Comparison of ENCODE assay signal across 24 cellular contexts in the genomic region with DNA sequence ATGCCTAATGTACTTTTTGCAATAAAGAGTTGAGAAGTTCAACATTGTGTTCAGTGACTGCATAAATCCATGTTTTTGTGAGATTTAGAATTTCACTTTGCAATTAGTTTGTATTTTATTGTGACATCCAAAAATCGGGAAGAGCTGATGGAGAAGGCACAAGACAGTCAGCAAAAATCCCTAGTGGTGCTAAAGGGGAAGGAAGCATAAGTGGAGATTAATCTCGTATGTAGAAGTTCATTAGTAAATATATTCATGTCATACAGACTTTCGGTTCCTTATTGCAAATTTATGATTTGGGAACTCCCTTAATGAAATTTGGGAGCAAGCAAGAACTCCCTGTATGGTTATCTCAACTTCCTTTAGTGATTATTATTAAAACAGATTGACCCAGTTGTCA.
"Had no signal": no experiment of that assay in that cellular context is flagged by ENCODE, and none has a peak within 500 bp of the region (broad histone marks: within the 10 kb centered on the region; RNA-seq: fewer than 3 reads in every experiment).

No MANE protein-coding gene starts in this region.

- H3K27me3 Mint-ChIP-seq: activated naive CD4-positive, alpha-beta T cell treated with anti-CD3 and anti-CD28 coated beads, Interleukin-2, amount 50 U/mL, for 24 hours; memory B cell; stimulated activated memory B cell treated with anti-CD40 and anti-IgM and Interleukin-4, amounts not matched to agents 10 μg/mL and 1 μg/mL and 100 μg/mL, for 72 hours had no signal

- H3K27ac ChIP-seq: ascending aorta, brain microvascular endothelial cell, foreskin keratinocyte, sigmoid colon, stomach, suprapubic skin, tibial nerve had no signal

- H3K27me3 ChIP-seq: ascending aorta, brain microvascular endothelial cell, foreskin keratinocyte, sigmoid colon, stomach, suprapubic skin, tibial nerve had no signal

- H3K36me3 Mint-ChIP-seq: activated naive CD4-positive, alpha-beta T cell treated with anti-CD3 and anti-CD28 coated beads, Interleukin-2, amount 50 U/mL, for 24 hours; memory B cell; stimulated activated memory B cell treated with anti-CD40 and anti-IgM and Interleukin-4, amounts not matched to agents 10 μg/mL and 1 μg/mL and 100 μg/mL, for 72 hours had no signal

- H3K9me3 ChIP-seq: ascending aorta, sigmoid colon, stomach, suprapubic skin, tibial nerve had no signal

- H3K4me1 ChIP-seq: ascending aorta, foreskin keratinocyte, stomach had no signal

- H3K4me1 Mint-ChIP-seq: activated CD4-positive, alpha-beta T cell treated with anti-CD3 and anti-CD28 coated beads, Interleukin-2, amount 10 ng/mL, durations not matched to agents 7 days and 5 days; activated naive CD4-positive, alpha-beta T cell treated with anti-CD3 and anti-CD28 coated beads, Interleukin-2, amount 50 U/mL, for 24 hours had no signal

- H3K27ac Mint-ChIP-seq: activated CD4-positive, alpha-beta T cell treated with anti-CD3 and anti-CD28 coated beads, Interleukin-2, amount 10 ng/mL, durations not matched to agents 7 days and 5 days; activated naive CD4-positive, alpha-beta T cell treated with anti-CD3 and anti-CD28 coated beads, Interleukin-2, amount 50 U/mL, for 24 hours; memory B cell; stimulated activated memory B cell treated with anti-CD40 and anti-IgM and Interleukin-4, amounts not matched to agents 10 μg/mL and 1 μg/mL and 100 μg/mL, for 72 hours had no signal

- ATAC-seq: activated CD4-positive, CD25-positive, alpha-beta regulatory T cell treated with anti-CD3 and anti-CD28 coated beads, Interleukin-2, amount 50 U/mL, for 24 hours; foreskin keratinocyte; left ventricle myocardium superior; stimulated activated memory B cell treated with anti-CD40 and anti-IgM and Interleukin-4, amounts not matched to agents 10 μg/mL and 1 μg/mL and 100 μg/mL, for 72 hours had no signal

- H3K4me3 ChIP-seq: ascending aorta, sigmoid colon, smooth muscle cell, stomach, suprapubic skin, tibial nerve had no signal

- H3K36me3 ChIP-seq: ascending aorta, brain microvascular endothelial cell, sigmoid colon, stomach, suprapubic skin, tibial nerve had no signal

- H3K4me3 Mint-ChIP-seq: activated CD4-positive, alpha-beta T cell treated with anti-CD3 and anti-CD28 coated beads, Interleukin-2, amount 10 ng/mL, durations not matched to agents 7 days and 5 days; activated naive CD4-positive, alpha-beta T cell treated with anti-CD3 and anti-CD28 coated beads, Interleukin-2, amount 50 U/mL, for 24 hours; memory B cell; stimulated activated memory B cell treated with anti-CD40 and anti-IgM and Interleukin-4, amounts not matched to agents 10 μg/mL and 1 μg/mL and 100 μg/mL, for 72 hours had no signal

- H3K9me3 Mint-ChIP-seq: activated CD4-positive, alpha-beta T cell treated with anti-CD3 and anti-CD28 coated beads, Interleukin-2, amount 10 ng/mL, durations not matched to agents 7 days and 5 days; activated naive CD4-positive, alpha-beta T cell treated with anti-CD3 and anti-CD28 coated beads, Interleukin-2, amount 50 U/mL, for 24 hours; memory B cell; nephron progenitor cell; stimulated activated memory B cell treated with anti-CD40 and anti-IgM and Interleukin-4, amounts not matched to agents 10 μg/mL and 1 μg/mL and 100 μg/mL, for 72 hours had no signal

- DNase-seq: activated CD4-positive, alpha-beta T cell treated with anti-CD3 and anti-CD28 coated beads, Interleukin-2, amount 10 ng/mL, durations not matched to agents 7 days and 5 days; activated gamma-delta T cell treated with Interleukin-2 at 50 U/mL for 16 hours; activated T-cell treated with anti-CD3 and anti-CD28 coated beads, Interleukin-2, amount 50 U/mL, for 1 hour; brain microvascular endothelial cell; caudate nucleus; dermis blood vessel endothelial cell; effector CD8-positive, alpha-beta T cell; foreskin keratinocyte; kidney glomerular epithelial cell; left ventricle myocardium superior; nephron progenitor cell; posterior cingulate gyrus; sigmoid colon; stimulated activated CD4-positive, alpha-beta T cell treated with anti-CD3 and anti-CD28 coated beads, Interleukin-15, amount 100 ng/mL, for 24 hours; stomach; T1000 had no signal
